ENCODE assay signal across 20 cellular contexts in the genomic region with DNA sequence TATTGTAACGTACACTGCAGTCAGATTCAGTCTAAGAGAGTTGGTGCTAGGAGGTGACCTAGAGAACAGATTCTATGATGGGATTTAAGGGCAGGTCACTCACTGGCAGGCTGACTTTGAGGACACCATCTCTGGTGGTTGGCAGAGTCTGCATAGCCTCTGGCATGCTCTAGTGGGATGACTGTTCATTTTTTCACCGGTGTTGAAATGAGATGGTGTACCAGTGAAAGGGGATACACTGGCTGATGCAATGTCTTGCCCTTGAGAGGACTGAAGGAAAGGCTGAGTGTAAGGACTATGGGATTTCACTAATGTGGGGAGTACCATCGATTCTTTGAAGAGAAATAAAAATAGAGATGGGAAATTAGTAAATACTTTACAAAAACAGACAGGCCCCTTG.
DNase-seq lines count a peak whose midpoint lies in the region; ATAC-seq and TF ChIP-seq lines count a peak whose summit lies in the region.
"Had no signal": no experiment of that assay in that cellular context is flagged by ENCODE, and none has a peak within 500 bp of the region (broad histone marks: within the 10 kb centered on the region; RNA-seq: fewer than 3 reads in every experiment).

No MANE protein-coding gene starts in this region.

- intact Hi-C loops in MCF 10A (cut with micrococcal nuclease) (no loop called here), mammary epithelial cell (cut with micrococcal nuclease) (no loop called here)

- dilution Hi-C loops in mammary epithelial cell (cut with HindIII; ENCODE audit: low sequenced_read_pairs): no loop called here

- H3K4me3 ChIP-seq in mammary epithelial cell (replicated peaks in 1 of 3; ENCODE audit: insufficient read depth in 1 of 3, low read depth in 2 of 3, low read length in 3 of 3) (no peak overlapping the region), fibroblast of mammary gland (ENCODE audit: control insufficient read depth, low read depth, low read length) (no peak overlapping the region), skeletal muscle tissue (ENCODE audit: low read length in 3 of 3) (no peak overlapping the region)

- ATAC-seq in GM21381 (IDR thresholded peaks at IDR 0.05; ENCODE audit: unreplicated experiment): no peak
- no peak for ATAC-seq in HG02588 (IDR thresholded peaks at IDR 0.05; ENCODE audit: unreplicated experiment)
- ATAC-seq: HepG2 had no signal

- no peak overlapping the region for H2AFZ ChIP-seq in mammary epithelial cell (ENCODE audit: low read depth, low read length)

- H3K4me1 ChIP-seq in mammary epithelial cell (ENCODE audit: insufficient read depth, low read length) (no peaks in the 10 kb centered on the region), skeletal muscle tissue (ENCODE audit: control insufficient read depth in 3 of 3, insufficient read depth in 3 of 3, low read length in 3 of 3) (peaks cover 4 to 19% (median 8%) of the 10 kb centered on the region in 3 donors)

- H3K9me3 ChIP-seq in mammary epithelial cell (replicated peaks; ENCODE audit: insufficient read depth, low read length) (no peaks in the 10 kb centered on the region), skeletal muscle tissue (ENCODE audit: control insufficient read depth in 3 of 3, low read length in 3 of 3) (no peaks in the 10 kb centered on the region)

- H3K9me3 Mint-ChIP-seq in MCF 10A (ENCODE audit: unreplicated experiment): no peaks in the 10 kb centered on the region

- H3K9ac ChIP-seq in mammary epithelial cell (ENCODE audit: insufficient read depth, low read length) (no peak overlapping the region), skeletal muscle tissue (ENCODE audit: low read depth in 1 of 3, low read length in 3 of 3) (no peak overlapping the region)

- CTCF ChIA-PET in MCF 10A (lab: Yijun Ruan, JAX): interaction anchor here (1.9 kb wide), 1 partner anchor 26 kb away, joined by 5 read pairs; no protein-coding TSS in a partner anchor
- CTCF ChIA-PET in mammary epithelial cell (lab: Charles Lee; ENCODE audit: low non-redundant PET): no interaction called here

- H4K20me1 ChIP-seq in mammary epithelial cell (ENCODE audit: insufficient read depth, low read length): no peaks in the 10 kb centered on the region

- H3K36me3 ChIP-seq in mammary epithelial cell (ENCODE audit: insufficient read depth, low read length) (no peaks in the 10 kb centered on the region), skeletal muscle tissue (ENCODE audit: control insufficient read depth in 3 of 3, insufficient read depth in 3 of 3, low read length in 3 of 3) (no peaks in the 10 kb centered on the region)

- TF ChIP-seq CTCF in MCF 10A (IDR thresholded peaks at IDR 0.05; ENCODE audit: unreplicated experiment) (no peak), mammary epithelial cell (conservative IDR thresholded peaks at IDR 0.05 in 1 of 2, IDR thresholded peaks at IDR 0.05 in 1 of 2; ENCODE audit: extremely low read depth in 1 of 2, insufficient read depth in 1 of 2, low read depth in 1 of 2, low read length in 2 of 2) (no peak), fibroblast of mammary gland (conservative IDR thresholded peaks at IDR 0.05; ENCODE audit: control insufficient read depth, insufficient read depth, low read depth, low read length) (no peak)

- DNase-seq in MCF 10A (ENCODE audit: unreplicated experiment) (peak; percentile 51), mammary epithelial cell (no peak), OCI-M1 (lab: John Stamatoyannopoulos, UW) (peak; percentile 25), fibroblast of mammary gland (ENCODE audit: low read depth) (peak; percentile 9), NCI-H2107 (lab: John Stamatoyannopoulos, UW) (no peak)
- DNase-seq: 8988T, DMS79 treated with DMSO at 0.1 percent for 48 hours, GOT3, KG1, NCI-H1092 treated with DMSO at 0.1 percent for 48 hours, NCI-H146, NCI-H2029 treated with DMSO at 0.1 percent for 48 hours, NCI-H510A treated with DMSO at 0.1 percent for 48 hours, NCI-H774, RPMI8226 had no signal

- H3K27ac ChIP-seq in mammary epithelial cell (ENCODE audit: insufficient read depth, low read depth, low read length) (no peak overlapping the region), skeletal muscle tissue (ENCODE audit: low read depth, low read length) (peak overlapping the region; percentile 28)

- H3K4me1 Mint-ChIP-seq in MCF 10A (ENCODE audit: insufficient read depth, unreplicated experiment): peaks cover 6% of the 10 kb centered on the region
- H3K4me1 Mint-ChIP-seq: B cell had no signal

- BruUV-seq in MCF 10A (replicated peaks; lab: Mats Ljungman, UMichigan): no TSS peak
- no TSS peak for BruUV-seq in mammary epithelial cell (replicated peaks; lab: Mats Ljungman, UMichigan)

- in situ Hi-C loops in mammary epithelial cell (cut with MboI; ENCODE audit: low sequenced_read_pairs in 2 of 2): no loop called here

- H3K79me2 ChIP-seq in mammary epithelial cell (ENCODE audit: insufficient read depth, low read length): no peaks in the 10 kb centered on the region

- H3K27me3 ChIP-seq in mammary epithelial cell (ENCODE audit: insufficient read depth, low read length) (no peaks in the 10 kb centered on the region), skeletal muscle tissue (ENCODE audit: control insufficient read depth in 3 of 3, insufficient read depth in 3 of 3, low read length in 3 of 3) (no peaks in the 10 kb centered on the region)

- H3K27me3 Mint-ChIP-seq in MCF 10A (ENCODE audit: insufficient read depth, unreplicated experiment): no peaks in the 10 kb centered on the region

- H3K27ac Mint-ChIP-seq in MCF 10A (ENCODE audit: low read depth, unreplicated experiment): no peak overlapping the region
- H3K27ac Mint-ChIP-seq: B cell had no signal

- H3K36me3 Mint-ChIP-seq in MCF 10A (ENCODE audit: insufficient read depth, unreplicated experiment): no peaks in the 10 kb centered on the region

- WGBS in mammary epithelial cell (ENCODE audit: low coverage, missing lambda C conversion rate): 63% methylated on average over 3 of the region's 3 CpGs

- POLR2A ChIA-PET in MCF 10A (lab: Yijun Ruan, JAX): no interaction called here

- no peak overlapping the region for H3K4me3 Mint-ChIP-seq in MCF 10A (ENCODE audit: unreplicated experiment)
- H3K4me3 Mint-ChIP-seq: B cell had no signal

- no peak overlapping the region for H3K4me2 ChIP-seq in mammary epithelial cell (ENCODE audit: insufficient read depth, low read depth, low read length)

Comparison
In these comparisons a context has a peak if more than half of its experiments do, and no peak if none do; other contexts are left out.
1. DNase-seq: peak in MCF 10A (single experiment), OCI-M1 (single experiment) and fibroblast of mammary gland (single experiment); none in mammary epithelial cell (single experiment) and NCI-H2107 (single experiment).